In genomic region chr22:17237031-17237668, GRCh38 we compare ENCODE assay signal across 8 cellular contexts. TPM values are rescaled to one million over a fixed set of nuclear protein-coding genes. Genes with fewer than 3 reads are reported as not detected.
DNase-seq lines count a peak whose midpoint lies in the region; ATAC-seq and TF ChIP-seq lines count a peak whose summit lies in the region.

No MANE protein-coding gene starts in this region.

- peak overlapping the region in 7 of 10 experiments; percentile 23 to 50 (median 31); a peak in 9 of 20 replicates for H3K4me3 ChIP-seq in BLaER1 treated with 17β-estradiol and CSF1 and Interleukin-3, amounts not matched to agents 10 nM and 100 nM
- H3K4me3 ChIP-seq in testis = no peak overlapping the region

- H4K20me1 ChIP-seq in BLaER1 treated with 17β-estradiol and CSF1 and Interleukin-3, amounts not matched to agents 10 nM and 100 nM = no peaks in the 10 kb centered on the region

- peak overlapping the region; percentile 65 to 77 (median 71) for H3K27ac ChIP-seq in BLaER1 treated with 17β-estradiol and CSF1 and Interleukin-3, amounts not matched to agents 10 nM and 100 nM
- no peak overlapping the region for H3K27ac ChIP-seq in testis

- H3K4me3 Mint-ChIP-seq in brain = no peak overlapping the region

- intact Hi-C loops in testis (cut with DNase I; ENCODE audit: low total_unique reads) = no loop called here

- H3K9me3 Mint-ChIP-seq in brain = peaks cover 0 to 2% (median 0%) of the 10 kb centered on the region in 5 experiments

- ATAC-seq in HG03378 (IDR thresholded peaks at IDR 0.05; ENCODE audit: unreplicated experiment) = peak; percentile 76

- H3K36me3 Mint-ChIP-seq in brain = no peaks in the 10 kb centered on the region

- peaks cover 30 to 57% (median 33%) of the 10 kb centered on the region in 10 experiments for H3K4me1 ChIP-seq in BLaER1 treated with 17β-estradiol and CSF1 and Interleukin-3, amounts not matched to agents 10 nM and 100 nM
- no peaks in the 10 kb centered on the region for H3K4me1 ChIP-seq in testis

- peaks cover 28% of the 10 kb centered on the region for H3K4me1 Mint-ChIP-seq in brain

- H3K27me3 Mint-ChIP-seq in brain = peaks cover 2% of the 10 kb centered on the region

- no peaks in the 10 kb centered on the region for H3K9me3 ChIP-seq in BLaER1 treated with 17β-estradiol and CSF1 and Interleukin-3, amounts not matched to agents 10 nM and 100 nM (replicated peaks in 1 of 11)
- H3K9me3 ChIP-seq in testis = no peaks in the 10 kb centered on the region

- no peaks in the 10 kb centered on the region for H3K27me3 ChIP-seq in BLaER1 treated with 17β-estradiol and CSF1 and Interleukin-3, amounts not matched to agents 10 nM and 100 nM
- no peaks in the 10 kb centered on the region for H3K27me3 ChIP-seq in testis

- H3K27ac Mint-ChIP-seq in brain = peak overlapping the region in 4 of 5 experiments; percentile 40 to 85 (median 60)

- TF ChIP-seq POLR2A in testis (IDR thresholded peaks at IDR 0.05) = no peak

- TF ChIP-seq CTCF in brain (conservative IDR thresholded peaks at IDR 0.05) = no peak
- no peak for TF ChIP-seq CTCF in testis (IDR thresholded peaks at IDR 0.05)

- no peaks in the 10 kb centered on the region for H3K36me3 ChIP-seq in BLaER1 treated with 17β-estradiol and CSF1 and Interleukin-3, amounts not matched to agents 10 nM and 100 nM
- no peaks in the 10 kb centered on the region for H3K36me3 ChIP-seq in testis (ENCODE audit: low read depth, missing control alignments)

- peak overlapping the region; percentile 18 to 63 (median 50); a peak in 19 of 22 replicates for H3K9ac ChIP-seq in BLaER1 treated with 17β-estradiol and CSF1 and Interleukin-3, amounts not matched to agents 10 nM and 100 nM

- 75 to 80% methylated on average over 9 of the region's 9 CpGs for WGBS in testis, 2 donors

- H3K4me2 ChIP-seq in BLaER1 treated with 17β-estradiol and CSF1 and Interleukin-3, amounts not matched to agents 10 nM and 100 nM = peak overlapping the region; percentile 72 to 95 (median 86)

- DNase-seq in GM19240 (ENCODE audit: insufficient read length, low spot score) = peak; percentile 67
- no peak for DNase-seq in NCI-H146 (lab: John Stamatoyannopoulos, UW)
- no peak for DNase-seq in testis
- DNase-seq in foreskin melanocyte = no peak
- no peak for DNase-seq in dermis blood vessel endothelial cell

RNA-seq across cellular contexts. Expression of gene ADA2, which starts 17.9 kb away (rescaled TPM):
- polyA plus RNA-seq in brain (ENCODE audit: insufficient read depth, low read depth, low replicate concordance) (108 TPM), testis (ENCODE audit: insufficient read depth, low read depth, low replicate concordance) (38.0 TPM)
- total RNA-seq in testis (10 to 100 TPM; 36.9 to 42.9 TPM), dermis blood vessel endothelial cell (5.3 and 8.9 TPM in 2 replicates)

Comparison
In these comparisons a context has a peak if more than half of its experiments do, and no peak if none do; other contexts are left out.
1. H3K27ac ChIP-seq: peak in BLaER1 treated with 17β-estradiol and CSF1 and Interleukin-3, amounts not matched to agents 10 nM and 100 nM (11 of 11); none in testis (0 of 2).
2. H3K4me3 ChIP-seq: peak in BLaER1 treated with 17β-estradiol and CSF1 and Interleukin-3, amounts not matched to agents 10 nM and 100 nM (7 of 10); none in testis (0 of 2).